ENCODE assay signal across 14 cellular contexts in genomic region chr10:30155401-30155800, GRCh38.
A peak's percentile ranks its signal among the peaks of the same experiment; 100 is the strongest.
DNase-seq lines count a peak whose midpoint lies in the region; ATAC-seq, FAIRE-seq and TF ChIP-seq lines count a peak whose summit lies in the region.
"Had no signal": no experiment of that assay in that cellular context is flagged by ENCODE, and none has a peak within 500 bp of the region (broad histone marks: within the 10 kb centered on the region; RNA-seq: fewer than 3 reads in every experiment).

No MANE protein-coding gene starts in this region.

- H3K9me2 ChIP-seq in PC-3 (replicated peaks; ENCODE audit: low read length): no peaks in the 10 kb centered on the region

- no peaks in the 10 kb centered on the region for H3K9me3 ChIP-seq in liver (ENCODE audit: control insufficient read depth in 4 of 4, low read length in 3 of 4)
- H3K9me3 ChIP-seq in HepG2 (ENCODE audit: low read length): no peaks in the 10 kb centered on the region
- H3K9me3 ChIP-seq in ascending aorta: no peaks in the 10 kb centered on the region
- H3K9me3 ChIP-seq in aorta (ENCODE audit: control insufficient read depth, low read length): no peaks in the 10 kb centered on the region
- no peaks in the 10 kb centered on the region for H3K9me3 ChIP-seq in PC-3 (ENCODE audit: low read length)

- H2AFZ ChIP-seq in HepG2 (ENCODE audit: low read length) (no peak overlapping the region), PC-3 (ENCODE audit: low read length) (no peak overlapping the region)

- POLR2A ChIA-PET in HepG2 (lab: Yijun Ruan, JAX) (no interaction called here), PC-3 (lab: Charles Lee; ENCODE audit: unreplicated experiment) (no interaction called here)

- 53% methylated on average over 4 of the region's 4 CpGs for WGBS in liver
- WGBS in HepG2 (ENCODE audit: low lambda C conversion rate): 13% methylated on average over 3 of the region's 4 CpGs
- WGBS in aorta, 2 donors: 1 to 5% methylated on average over 4 of the region's 4 CpGs

- H3F3A ChIP-seq in PC-3 (ENCODE audit: low read length, unreplicated experiment): no peaks in the 10 kb centered on the region

- ATAC-seq in HepG2: no peak
- ATAC-seq in aorta (ENCODE audit: low FRiP score): peak; percentile 43
- ATAC-seq in PC-3: no peak
- ATAC-seq in esophagus mucosa: no peak

- H4K20me1 ChIP-seq in HepG2 (ENCODE audit: insufficient read depth, low read length) (no peaks in the 10 kb centered on the region), PC-3 (ENCODE audit: low read length) (no peaks in the 10 kb centered on the region)

- in situ Hi-C loops in HepG2 (cut with HindIII; ENCODE audit: extremely low pct_ligation_motif_present, low pct_unique_long_range_greater_than_20kb): no loop called here

- DNase-seq in HepG2 (ENCODE audit: low spot score) (no peak), ascending aorta (ENCODE audit: low spot score in 2 of 2) (peak; percentile 15 to 77), hepatic stellate cell (ENCODE audit: low spot score) (peak; percentile 16), aorta (peak in 1 of 2 donors; percentile 67), PC-3 (no peak), iPS-NIHi7 (ENCODE audit: extremely low spot score) (no peak)
- DNase-seq: cerebellar nuclear complex; erythroblast; NCI-H2029; NCI-H748 treated with DMSO at 0.1 percent for 48 hours; stimulated activated CD4-positive, alpha-beta T cell treated with anti-CD3 and anti-CD28 coated beads, Interleukin-2, amount 100 ng/mL, for 24 hours had no signal

- CTCF ChIA-PET in HepG2 (lab: Yijun Ruan, JAX; ENCODE audit: low intra/inter-chr PET ratio, low total read pairs) (no interaction called here), PC-3 (lab: Charles Lee) (no interaction called here)

- TF ChIP-seq CTCF in liver (IDR thresholded peaks at IDR 0.05; ENCODE audit: low read depth, low read length, missing input control): no peak
- TF ChIP-seq CTCF in HepG2 (CRISPR knock-in tag; IDR thresholded peaks at IDR 0.05): no peak
- no peak for TF ChIP-seq CTCF in ascending aorta (IDR thresholded peaks at IDR 0.05)
- TF ChIP-seq CTCF in PC-3 (conservative IDR thresholded peaks at IDR 0.05; ENCODE audit: low read depth, low read length): no peak

- H3K4me2 ChIP-seq in HepG2 (ENCODE audit: low read depth, low read length) (no peak overlapping the region), PC-3 (ENCODE audit: low read length) (no peak overlapping the region)

- H3K27ac ChIP-seq in liver (ENCODE audit: low read depth in 1 of 2, low read length in 2 of 2): no peak overlapping the region
- no peak overlapping the region for H3K27ac ChIP-seq in HepG2 (ENCODE audit: extremely low read length, insufficient read depth, low read length)
- peak overlapping the region; percentile 31 to 50 for H3K27ac ChIP-seq in ascending aorta
- H3K27ac ChIP-seq in aorta (ENCODE audit: low read depth in 1 of 2, low read length in 2 of 2): no peak overlapping the region
- no peak overlapping the region for H3K27ac ChIP-seq in PC-3 (ENCODE audit: low read length)

- H3K4me1 ChIP-seq in liver (ENCODE audit: control insufficient read depth in 4 of 4, insufficient read depth in 4 of 4, low read length in 3 of 4) (peaks cover 0 to 5% (median 1%) of the 10 kb centered on the region in 4 donors), HepG2 (ENCODE audit: insufficient read depth, low read length) (peaks cover 6% of the 10 kb centered on the region), ascending aorta (peaks cover 0 to 6% of the 10 kb centered on the region in 2 donors), aorta (ENCODE audit: control insufficient read depth in 1 of 2, insufficient read depth in 2 of 2, low read length in 2 of 2) (no peaks in the 10 kb centered on the region), PC-3 (ENCODE audit: insufficient read depth, low read length) (no peaks in the 10 kb centered on the region)

- H3K36me3 ChIP-seq in liver (ENCODE audit: control insufficient read depth in 4 of 4, insufficient read depth in 3 of 4, low read depth in 1 of 4, low read length in 3 of 4): no peaks in the 10 kb centered on the region
- H3K36me3 ChIP-seq in HepG2 (replicated peaks in 1 of 2; ENCODE audit: control insufficient read depth in 1 of 2, insufficient read depth in 2 of 2, low read length in 2 of 2): no peaks in the 10 kb centered on the region
- no peaks in the 10 kb centered on the region for H3K36me3 ChIP-seq in ascending aorta
- H3K36me3 ChIP-seq in aorta (ENCODE audit: control insufficient read depth in 1 of 2, insufficient read depth in 2 of 2, low read length in 1 of 2): no peaks in the 10 kb centered on the region
- H3K36me3 ChIP-seq in PC-3 (ENCODE audit: low read depth, low read length): no peaks in the 10 kb centered on the region

- H3K4me3 ChIP-seq in liver (ENCODE audit: low read depth in 1 of 3, low read length in 3 of 3) (no peak overlapping the region), HepG2 (replicated peaks in 1 of 3; ENCODE audit: insufficient read depth in 1 of 3, low read depth in 2 of 3, low read length in 3 of 3) (no peak overlapping the region), ascending aorta (no peak overlapping the region), aorta (ENCODE audit: low read length in 2 of 2) (no peak overlapping the region), PC-3 (ENCODE audit: low read length) (no peak overlapping the region)

- TF ChIP-seq RAD21 in liver (IDR thresholded peaks at IDR 0.05) (no peak), HepG2 (CRISPR knock-in tag; IDR thresholded peaks at IDR 0.05) (no peak)

- no peak for TF ChIP-seq POLR2A in HepG2 (IDR thresholded peaks at IDR 0.05; ENCODE audit: insufficient read depth in 1 of 2, low read depth in 2 of 2, low read length in 2 of 2)

- H3K79me2 ChIP-seq in HepG2 (ENCODE audit: insufficient read depth, low read length) (no peaks in the 10 kb centered on the region), PC-3 (ENCODE audit: low read length) (no peaks in the 10 kb centered on the region)

- no peak for TF ChIP-seq EP300 in HepG2 (IDR thresholded peaks at IDR 0.05; ENCODE audit: low read depth in 2 of 2, low read length in 2 of 2)
- no peak for TF ChIP-seq EP300 in HepG2 (CRISPR knock-in tag; IDR thresholded peaks at IDR 0.05; ENCODE audit: borderline replicate concordance)

- intact Hi-C loops in HepG2 (cut with micrococcal nuclease; ENCODE audit: unreplicated experiment): no loop called here
- intact Hi-C loops in ascending aorta (cut with DNase I): no loop called here
- intact Hi-C loops in aorta (cut with DNase I): no loop called here
- intact Hi-C loops in PC-3 (cut with micrococcal nuclease): no loop called here

- H3K27me3 ChIP-seq in liver (ENCODE audit: control insufficient read depth in 4 of 4, insufficient read depth in 4 of 4, low read length in 3 of 4): no peaks in the 10 kb centered on the region
- H3K27me3 ChIP-seq in HepG2 (ENCODE audit: control insufficient read depth in 1 of 2, insufficient read depth in 2 of 2, low read length in 2 of 2): no peaks in the 10 kb centered on the region; a peak in 1 of 5 replicates
- no peaks in the 10 kb centered on the region for H3K27me3 ChIP-seq in ascending aorta
- H3K27me3 ChIP-seq in aorta (ENCODE audit: control insufficient read depth in 1 of 2, insufficient read depth in 2 of 2, low read length in 1 of 2): no peaks in the 10 kb centered on the region
- H3K27me3 ChIP-seq in PC-3 (ENCODE audit: low read length): no peaks in the 10 kb centered on the region

- no TSS peak for BruUV-seq in HepG2 (replicated peaks; lab: Mats Ljungman, UMichigan)
- no TSS peak for BruUV-seq in PC-3 (replicated peaks; lab: Mats Ljungman, UMichigan)

- FAIRE-seq in HepG2 (lab: Jason Lieb, UNC): no peak
- FAIRE-seq: H1 had no signal

- no peak overlapping the region for H3K9ac ChIP-seq in liver (ENCODE audit: low read depth in 1 of 2, low read length in 2 of 2)
- H3K9ac ChIP-seq in HepG2 (ENCODE audit: insufficient read depth, low read depth, low read length): no peak overlapping the region
- H3K9ac ChIP-seq in PC-3 (ENCODE audit: low read length): no peak overlapping the region

TF ChIP-seq in liver, 16 proteins besides CTCF, POLR2A, EP300 and RAD21:
- no peak for TF ChIP-seq YY1 (IDR thresholded peaks at IDR 0.05)
- TF ChIP-seq NR2F2 (IDR thresholded peaks at IDR 0.05): peak; percentile 83
TF ChIP-seq in liver: peak in this region for 1.

TF ChIP-seq in HepG2, 621 proteins besides CTCF, POLR2A, EP300 and RAD21 (continues in another document):
- TF ChIP-seq ZNF3 (CRISPR knock-in tag; IDR thresholded peaks at IDR 0.05) (no peak), ZNF678 (CRISPR knock-in tag; IDR thresholded peaks at IDR 0.05) (no peak), JUN (CRISPR knock-in tag; IDR thresholded peaks at IDR 0.05) (no peak), FOXP1 (IDR thresholded peaks at IDR 0.05) (no peak), FOXP1 (CRISPR knock-in tag; IDR thresholded peaks at IDR 0.05) (no peak), MEF2D (CRISPR knock-in tag; IDR thresholded peaks at IDR 0.05) (no peak), FOXM1 (CRISPR knock-in tag; IDR thresholded peaks at IDR 0.05) (no peak), HMGXB3 (CRISPR knock-in tag; IDR thresholded peaks at IDR 0.05; ENCODE audit: borderline replicate concordance) (no peak)

Comparison
In these comparisons a context has a peak if more than half of its experiments do, and no peak if none do; other contexts are left out.
1. H3K27ac ChIP-seq: peak in ascending aorta (2 of 2); none in liver (0 of 2), HepG2 (single experiment), aorta (0 of 2) and PC-3 (single experiment).
2. DNase-seq: peak in ascending aorta (2 of 2) and hepatic stellate cell (single experiment); none in HepG2 (single experiment), PC-3 (single experiment) and iPS-NIHi7 (single experiment).